ENCODE assay signal across 20 cellular contexts in the genomic region with DNA sequence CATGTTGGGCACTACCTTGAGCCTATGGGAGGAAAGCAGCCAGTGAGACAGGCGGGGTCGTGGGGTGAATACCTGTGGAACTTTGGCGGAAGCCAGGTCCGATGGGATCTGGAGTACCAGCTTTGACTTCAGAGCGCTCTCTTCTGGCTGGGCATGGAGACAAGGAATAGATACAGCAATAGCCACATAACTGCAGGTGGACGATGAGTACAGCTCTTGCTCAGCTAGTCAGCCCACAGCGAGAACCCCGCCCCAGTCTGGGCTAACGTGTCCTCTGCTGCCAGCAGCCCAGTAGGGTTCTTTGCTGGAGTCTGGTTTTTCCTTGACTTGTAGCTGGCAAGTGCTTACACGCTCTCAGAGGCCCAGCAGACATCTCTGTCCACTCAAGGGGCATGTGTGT.
DNase-seq lines count a peak whose midpoint lies in the region; ATAC-seq and TF ChIP-seq lines count a peak whose summit lies in the region.
"Had no signal": no experiment of that assay in that cellular context is flagged by ENCODE, and none has a peak within 500 bp of the region (broad histone marks: within the 10 kb centered on the region; RNA-seq: fewer than 3 reads in every experiment).

No MANE protein-coding gene starts in this region.

- no peak overlapping the region for H2BK12ac ChIP-seq in neuronal stem cell (ENCODE audit: low read length)

- peak overlapping the region; percentile 34 for H3K18ac ChIP-seq in neuronal stem cell (ENCODE audit: low read length)

- CTCF ChIA-PET in HEK293 (lab: Yijun Ruan, JAX) (interaction anchor here (0.6 to 1.9 kb wide), 5 partner anchors 13 to 152 kb away, joined by 3 to 7 read pairs (median 4); no protein-coding TSS in a partner anchor), PC-3 (lab: Charles Lee) (no interaction called here)

- H3F3A ChIP-seq in PC-3 (ENCODE audit: low read length, unreplicated experiment): no peaks in the 10 kb centered on the region
- H3F3A ChIP-seq in smooth muscle cell (ENCODE audit: low read depth): no peaks in the 10 kb centered on the region

- no peak overlapping the region for H2AFZ ChIP-seq in PC-3 (ENCODE audit: low read length)
- H2AFZ ChIP-seq in neuronal stem cell (ENCODE audit: low read length): no peak overlapping the region
- H2AFZ ChIP-seq in smooth muscle cell (ENCODE audit: low read depth): no peak overlapping the region

- peaks cover 92% of the 10 kb centered on the region for H3K79me2 ChIP-seq in PC-3 (ENCODE audit: low read length)
- no peaks in the 10 kb centered on the region for H3K79me2 ChIP-seq in smooth muscle cell (ENCODE audit: low read depth)

- peaks cover 5% of the 10 kb centered on the region for H3K4me1 ChIP-seq in HEK293 (ENCODE audit: control insufficient read depth, insufficient read depth, low read length)
- H3K4me1 ChIP-seq in PC-3 (ENCODE audit: insufficient read depth, low read length): peaks cover 21% of the 10 kb centered on the region
- H3K4me1 ChIP-seq in neuronal stem cell (ENCODE audit: control insufficient read depth in 2 of 2, insufficient read depth in 1 of 2, low read depth in 1 of 2, low read length in 2 of 2): peaks cover 10 to 21% of the 10 kb centered on the region in 2 donors
- peaks cover 9% of the 10 kb centered on the region for H3K4me1 ChIP-seq in smooth muscle cell (ENCODE audit: low read depth)

- H3K4me2 ChIP-seq in PC-3 (ENCODE audit: low read length) (no peak overlapping the region), neuronal stem cell (ENCODE audit: insufficient read depth, low read length, poor library complexity, severe bottlenecking) (no peak overlapping the region), smooth muscle cell (no peak overlapping the region)

- peak overlapping the region; percentile 2 for H2AK5ac ChIP-seq in neuronal stem cell (ENCODE audit: low read depth, low read length)

- peaks cover 4% of the 10 kb centered on the region for H3K9me3 ChIP-seq in HEK293 (ENCODE audit: control insufficient read depth, insufficient read depth, low read depth, low read length)
- H3K9me3 ChIP-seq in PC-3 (ENCODE audit: low read length): no peaks in the 10 kb centered on the region
- H3K9me3 ChIP-seq in neuronal stem cell (replicated peaks in 1 of 2; ENCODE audit: control insufficient read depth in 2 of 2, insufficient read depth in 1 of 2, low read depth in 1 of 2, low read length in 2 of 2): no peaks in the 10 kb centered on the region
- no peaks in the 10 kb centered on the region for H3K9me3 ChIP-seq in smooth muscle cell (replicated peaks; ENCODE audit: low read depth)
- H3K9me3 ChIP-seq: pancreas, testis had no signal

- H2BK120ac ChIP-seq in neuronal stem cell (ENCODE audit: low read depth, low read length): no peak overlapping the region

- no peak overlapping the region for H2BK5ac ChIP-seq in neuronal stem cell (ENCODE audit: low read length)

- H3K9me2 ChIP-seq in PC-3 (replicated peaks; ENCODE audit: low read length): no peaks in the 10 kb centered on the region

- H3K27me3 ChIP-seq in PC-3 (ENCODE audit: low read length) (no peaks in the 10 kb centered on the region), neuronal stem cell (ENCODE audit: control insufficient read depth in 3 of 3, insufficient read depth in 3 of 3, low read depth in 1 of 3, low read length in 3 of 3) (no peaks in the 10 kb centered on the region), smooth muscle cell (ENCODE audit: low read depth) (no peaks in the 10 kb centered on the region)
- H3K27me3 ChIP-seq: pancreas, testis had no signal

- peaks cover 4% of the 10 kb centered on the region for H3K79me1 ChIP-seq in neuronal stem cell (ENCODE audit: low read depth, low read length)

- no peak overlapping the region for H3K14ac ChIP-seq in neuronal stem cell (ENCODE audit: low read length)

- no peak overlapping the region for H2BK15ac ChIP-seq in neuronal stem cell (ENCODE audit: low read length)

- H3K23ac ChIP-seq in neuronal stem cell (ENCODE audit: low read depth, low read length, poor library complexity): no peak overlapping the region

- no peak overlapping the region for H3K4ac ChIP-seq in neuronal stem cell (ENCODE audit: low read length)

- H4K8ac ChIP-seq in neuronal stem cell (ENCODE audit: low read depth, low read length): no peak overlapping the region

- H4K20me1 ChIP-seq in PC-3 (ENCODE audit: low read length) (no peaks in the 10 kb centered on the region), smooth muscle cell (ENCODE audit: low read depth) (peaks cover 21% of the 10 kb centered on the region)

- TF ChIP-seq CTCF in HEK293 (tag by site-specific recombination; IDR thresholded peaks at IDR 0.05): no peak
- peak; percentile 18; the same call in 1 of the 2 replicates for TF ChIP-seq CTCF in PC-3 (conservative IDR thresholded peaks at IDR 0.05; ENCODE audit: low read depth, low read length)
- peak; percentile 41 for TF ChIP-seq CTCF in epithelial cell of esophagus (IDR thresholded peaks at IDR 0.05; ENCODE audit: insufficient read depth, low read depth, low read length, missing control alignments)
- no peak for TF ChIP-seq CTCF in smooth muscle cell (IDR thresholded peaks at IDR 0.05; ENCODE audit: borderline replicate concordance, insufficient read depth, poor library complexity, severe bottlenecking)

- DNase-seq in PC-3 (peak; percentile 43), epithelial cell of esophagus (ENCODE audit: low read depth) (peak; percentile 94), neuronal stem cell (ENCODE audit: low spot score) (no peak), smooth muscle cell (lab: John Stamatoyannopoulos, UW; ENCODE audit: unreplicated experiment) (no peak), islet precursor cell (no peak), GF-D8 (lab: John Stamatoyannopoulos, UW) (no peak), globus pallidus (ENCODE audit: low spot score) (no peak)
- DNase-seq: activated CD8-positive, alpha-beta memory T cell treated with anti-CD3 and anti-CD28 coated beads for 24 hours; activated naive CD8-positive, alpha-beta T cell treated with anti-CD3 and anti-CD28 coated beads, Interleukin-2, amount 50 U/mL, for 24 hours; AML-193; Kasumi-1; NCI-H1417; NCI-H2171; pancreas; SHP77; T-helper 17 cell; testis had no signal

- no CpG with 5 or more reads among the region's 10 CpGs for WGBS in neuronal stem cell (ENCODE audit: extremely low coverage in 2 of 2, insufficient read length in 2 of 2, insufficient replicate concordance in 1 of 2), 2 donors
- WGBS in smooth muscle cell (ENCODE audit: low lambda C conversion rate): 80% methylated on average over 10 of the region's 10 CpGs

- intact Hi-C loops in PC-3 (cut with micrococcal nuclease): no loop called here

- no peak overlapping the region for H3K4me3 ChIP-seq in HEK293 (ENCODE audit: low read depth, low read length)
- no peak overlapping the region for H3K4me3 ChIP-seq in PC-3 (ENCODE audit: low read length)
- H3K4me3 ChIP-seq in epithelial cell of esophagus (ENCODE audit: low read length): no peak overlapping the region
- H3K4me3 ChIP-seq in neuronal stem cell (ENCODE audit: low read length in 2 of 2): no peak overlapping the region
- no peak overlapping the region for H3K4me3 ChIP-seq in smooth muscle cell
- H3K4me3 ChIP-seq: pancreas, skin epidermis, testis had no signal

- H4K91ac ChIP-seq in neuronal stem cell (ENCODE audit: low read depth, low read length, poor library complexity): no peak overlapping the region

- POLR2A ChIA-PET in HEK293 (lab: Yijun Ruan, JAX) (no interaction called here), PC-3 (lab: Charles Lee; ENCODE audit: unreplicated experiment) (no interaction called here)

- ATAC-seq in PC-3: no peak
- ATAC-seq: activated naive CD8-positive, alpha-beta T cell treated with anti-CD3 and anti-CD28 coated beads, Interleukin-2, amount 50 U/mL, for 24 hours; pancreas; T-helper 17 cell had no signal

- H3K27ac ChIP-seq in HEK293 (ENCODE audit: extremely low read depth, low read depth, low read length) (no peak overlapping the region), PC-3 (ENCODE audit: low read length) (0 out of 2 replicates have a peak overlapping the region, but pooled peaks have one; percentile 7), neuronal stem cell (replicated peaks; ENCODE audit: low read length) (no peak overlapping the region), smooth muscle cell (ENCODE audit: low read depth) (no peak overlapping the region)
- H3K27ac ChIP-seq: HL-60, skin epidermis, testis had no signal

- H3K36me3 ChIP-seq in HEK293 (ENCODE audit: control insufficient read depth in 2 of 2, insufficient read depth in 1 of 2, low read length in 2 of 2): peaks cover 0 to 3% of the 10 kb centered on the region in 2 experiments; a peak in 2 of 3 replicates
- no peaks in the 10 kb centered on the region; the same call in 1 of the 2 replicates for H3K36me3 ChIP-seq in PC-3 (ENCODE audit: low read depth, low read length)
- no peaks in the 10 kb centered on the region for H3K36me3 ChIP-seq in neuronal stem cell (replicated peaks in 1 of 2; ENCODE audit: control insufficient read depth in 2 of 2, insufficient read depth in 2 of 2, low read length in 2 of 2)
- H3K36me3 ChIP-seq in smooth muscle cell (ENCODE audit: low read depth): no peaks in the 10 kb centered on the region
- H3K36me3 ChIP-seq: pancreas had no signal

- BruUV-seq in PC-3 (replicated peaks; lab: Mats Ljungman, UMichigan): no TSS peak

- H3K9ac ChIP-seq in PC-3 (ENCODE audit: low read length): no peak overlapping the region
- no peak overlapping the region for H3K9ac ChIP-seq in neuronal stem cell (ENCODE audit: low read depth, low read length, poor library complexity)
- no peak overlapping the region for H3K9ac ChIP-seq in smooth muscle cell (ENCODE audit: low read depth)

TF ChIP-seq in HEK293, 187 proteins besides CTCF, POLR2A, EP300 and RAD21:
- TF ChIP-seq ZIC2 (tag by site-specific recombination; IDR thresholded peaks at IDR 0.05): peak; percentile 60; the same call in 1 of the 2 replicates
- no peak for TF ChIP-seq ZNF558 (tag by site-specific recombination; IDR thresholded peaks at IDR 0.05)
TF ChIP-seq in HEK293: peak in this region for 1.

Comparison
In these comparisons a context has a peak if more than half of its experiments do, and no peak if none do; other contexts are left out.
1. CTCF ChIP-seq: peak in PC-3 (single experiment) and epithelial cell of esophagus (single experiment); none in HEK293 (single experiment) and smooth muscle cell (single experiment).
2. DNase-seq: peak in PC-3 (single experiment) and epithelial cell of esophagus (single experiment); none in neuronal stem cell (single experiment), smooth muscle cell (single experiment), islet precursor cell (single experiment), GF-D8 (single experiment) and globus pallidus (single experiment).